ENCODE assay signal across 8 cellular contexts in genomic region chr10:22316286-22317120, GRCh38. TPM values are rescaled to one million over a fixed set of nuclear protein-coding genes. Genes with fewer than 3 reads are reported as not detected.
DNase-seq lines count a peak whose midpoint lies in the region; ATAC-seq and TF ChIP-seq lines count a peak whose summit lies in the region.

COMMD3 (plus strand) TSS chr10:22316388; CDS start chr10:22316418, 30 bp downstream.

- POLR2A ChIA-PET in activated B cell treated with CpG ODN at 0.5 μM for 24 hours (lab: Charles Lee) = interaction anchor here (0.5 to 5.0 kb wide), 23 partner anchors 8 to 821 kb away, joined by 3 to 86 read pairs (median 4); partner anchors contain the start of gene DNAJC1

- DNase-seq in ACHN = peak; percentile 81
- DNase-seq in NCI-H2196 treated with DMSO at 0.1 percent for 48 hours (lab: John Stamatoyannopoulos, UW; ENCODE audit: unreplicated experiment) = peak; percentile 29
- peak; percentile 86 for DNase-seq in activated B cell treated with CpG ODN at 0.5 μM for 24 hours
- DNase-seq in cerebellar cortex (ENCODE audit: low spot score) = peak; percentile 86
- peak; percentile 90 for DNase-seq in islet precursor cell
- peak in 2 of 3 donors; percentile 57 to 74 for DNase-seq in stimulated activated CD4-positive, alpha-beta T cell treated with anti-CD3 and anti-CD28 coated beads, Interleukin-12 subunit alpha, Interleukin-12 subunit beta, amount 100 ng/mL, for 48 hours (ENCODE audit: low read depth in 2 of 3, low spot score in 1 of 3)

- peaks cover 13% of the 10 kb centered on the region for H3K36me3 Mint-ChIP-seq in activated B cell treated with CpG ODN at 0.5 μM for 24 hours (ENCODE audit: low read depth)

- peak within 1 kb of the TSS; percentile 97 for H3K4me3 Mint-ChIP-seq in activated B cell treated with CpG ODN at 0.5 μM for 24 hours

- no peaks in the 10 kb centered on the region for H3K9me3 Mint-ChIP-seq in activated B cell treated with CpG ODN at 0.5 μM for 24 hours

- CTCF ChIA-PET in activated B cell treated with CpG ODN at 0.5 μM for 24 hours (lab: Charles Lee) = interaction anchor here (1.0 to 2.2 kb wide), 8 partner anchors 10 to 820 kb away, joined by 3 to 8 read pairs (median 4); no protein-coding TSS in a partner anchor

- intact Hi-C loops in activated B cell treated with CpG ODN at 0.5 μM for 24 hours (cut with micrococcal nuclease) = loop anchor here (1.0 to 10.0 kb wide), 10 partner anchors 24 to 820 kb away; partner anchors contain the start of genes DNAJC1 and MSRB2

- peak within 1 kb of the TSS; percentile 98 for H3K27ac Mint-ChIP-seq in activated B cell treated with CpG ODN at 0.5 μM for 24 hours

- in situ Hi-C loops in ACHN (cut with HindIII; ENCODE audit: low pct_ligation_motif_present, low pct_unique_long_range_greater_than_20kb, low sequenced_read_pairs) = no loop called here

- H3K4me1 Mint-ChIP-seq in activated B cell treated with CpG ODN at 0.5 μM for 24 hours = peaks cover 40% of the 10 kb centered on the region

- TF ChIP-seq CTCF in activated B cell treated with CpG ODN at 0.5 μM for 24 hours (IDR thresholded peaks at IDR 0.05) = no peak

- no peaks in the 10 kb centered on the region for H3K27me3 Mint-ChIP-seq in activated B cell treated with CpG ODN at 0.5 μM for 24 hours

- ATAC-seq in GM18511 (IDR thresholded peaks at IDR 0.05; ENCODE audit: unreplicated experiment) (peak; percentile 68), HG02973 (IDR thresholded peaks at IDR 0.05; ENCODE audit: unreplicated experiment) (peak; percentile 53), activated B cell treated with CpG ODN at 0.5 μM for 24 hours (ENCODE audit: low read depth) (peak; percentile 65)

RNA-seq across cellular contexts. Expression of gene COMMD3, which starts in this region (rescaled TPM):
- total RNA-seq in activated B cell treated with CpG ODN at 0.5 μM for 24 hours = 68.2 and 72.8 TPM in 2 replicates

Comparison
In these comparisons a context has a peak if more than half of its experiments do, and no peak if none do; other contexts are left out.
1. Peak in every context shown above with its lines: DNase-seq and ATAC-seq.
2. DNase-seq: peak in every context shown above with its lines; median percentile 90 in islet precursor cell; 86 in activated B cell treated with CpG ODN at 0.5 μM for 24 hours; 86 in cerebellar cortex; 81 in ACHN; 66 in stimulated activated CD4-positive, alpha-beta T cell treated with anti-CD3 and anti-CD28 coated beads, Interleukin-12 subunit alpha, Interleukin-12 subunit beta, amount 100 ng/mL, for 48 hours; 29 in NCI-H2196 treated with DMSO at 0.1 percent for 48 hours.